9 cellular contexts compared by ENCODE assay signal in genomic region chr1:50080904-50081586, GRCh38. TPM values are rescaled to one million over a fixed set of nuclear protein-coding genes. Genes with fewer than 3 reads are reported as not detected.
DNase-seq lines count a peak whose midpoint lies in the region; ATAC-seq and TF ChIP-seq lines count a peak whose summit lies in the region.
"Had no signal": no experiment of that assay in that cellular context is flagged by ENCODE, and none has a peak within 500 bp of the region (broad histone marks: within the 10 kb centered on the region; RNA-seq: fewer than 3 reads in every experiment).

No MANE protein-coding gene starts in this region.

- no TSS peak for BruUV-seq in OCI-LY7 (replicated peaks; lab: Mats Ljungman, UMichigan)

- no peaks in the 10 kb centered on the region for H3K9me2 ChIP-seq in OCI-LY7 (ENCODE audit: insufficient read depth, low read length)

- no peak for ATAC-seq in omental fat pad (ENCODE audit: low FRiP score)
- no peak for ATAC-seq in GM19452 (IDR thresholded peaks at IDR 0.05; ENCODE audit: unreplicated experiment)

- CTCF ChIA-PET in OCI-LY7 (lab: Charles Lee; ENCODE audit: unreplicated experiment) = no interaction called here

- no peak overlapping the region for H3K27ac ChIP-seq in OCI-LY7 (ENCODE audit: low read depth, low read length, poor library complexity, severe bottlenecking)
- no peak overlapping the region for H3K27ac ChIP-seq in uterus

- TF ChIP-seq POLR2A in uterus (IDR thresholded peaks at IDR 0.05) = no peak

- H3K4me3 ChIP-seq in OCI-LY7 (ENCODE audit: low read depth, low read length, poor library complexity, severe bottlenecking) (no peak overlapping the region), uterus (no peak overlapping the region)

- H3K4me1 ChIP-seq in OCI-LY7 (ENCODE audit: insufficient read depth, low read length, poor library complexity, severe bottlenecking) = no peaks in the 10 kb centered on the region
- H3K4me1 ChIP-seq in uterus = no peaks in the 10 kb centered on the region

- no peaks in the 10 kb centered on the region for H4K20me1 ChIP-seq in OCI-LY7 (ENCODE audit: insufficient read depth, low read length)

- no peaks in the 10 kb centered on the region for H3K9me3 ChIP-seq in OCI-LY7 (ENCODE audit: low read length)
- no peaks in the 10 kb centered on the region for H3K9me3 ChIP-seq in uterus

- H3K4me2 ChIP-seq in OCI-LY7 (ENCODE audit: low read length) = no peak overlapping the region

- TF ChIP-seq CTCF in LNCAP (IDR thresholded peaks at IDR 0.05) = peak; percentile 63
- TF ChIP-seq CTCF in OCI-LY7 (conservative IDR thresholded peaks at IDR 0.05; ENCODE audit: low read length) = peak; percentile 74
- no peak for TF ChIP-seq CTCF in omental fat pad (IDR thresholded peaks at IDR 0.05)
- no peak for TF ChIP-seq CTCF in uterus (IDR thresholded peaks at IDR 0.05)

- POLR2A ChIA-PET in OCI-LY7 (lab: Charles Lee) = interaction anchor here (0.6 to 0.7 kb wide), 2 partner anchors 14 to 323 kb away, joined by 3 read pairs; no protein-coding TSS in a partner anchor

- H2AFZ ChIP-seq in OCI-LY7 (ENCODE audit: low read length) = no peak overlapping the region

- no peaks in the 10 kb centered on the region for H3K79me2 ChIP-seq in OCI-LY7 (ENCODE audit: insufficient read depth, low read depth, low read length)

- no peaks in the 10 kb centered on the region for H3K27me3 ChIP-seq in uterus

- H3K36me3 ChIP-seq in OCI-LY7 (ENCODE audit: insufficient read depth, low read length) (no peaks in the 10 kb centered on the region), uterus (no peaks in the 10 kb centered on the region)

- intact Hi-C loops in OCI-LY7 (cut with micrococcal nuclease; ENCODE audit: unreplicated experiment) (no loop called here), uterus (cut with DNase I; ENCODE audit: low total_unique reads) (no loop called here)

- DNase-seq in DMS79 (lab: John Stamatoyannopoulos, UW) = peak; percentile 13
- peak; percentile 4 for DNase-seq in OCI-LY7 (ENCODE audit: low spot score)
- peak; percentile 13 for DNase-seq in iPS-NIHi11 (ENCODE audit: low spot score)
- no peak for DNase-seq in activated T-cell treated with anti-CD3 and anti-CD28 coated beads for 4 hours
- no peak for DNase-seq in omental fat pad (ENCODE audit: low spot score)
- no peak for DNase-seq in uterus
- DNase-seq: IMR-90 had no signal

RNA-seq across cellular contexts. Expression of gene ELAVL4, which starts 27.7 kb away (rescaled TPM):
- not detected in 2 replicates for total RNA-seq in OCI-LY7 (2014; rRNA removed; shearing (Covaris generic))
- not detected in 2 replicates for total RNA-seq in OCI-LY7 (2022)
- total RNA-seq in omental fat pad = under 1 TPM in 1 of 4 donors, not detected in 3; 0.12 TPM
- 1 to 10 TPM in 1 of 4 donors, not detected in 3; 1.2 TPM for total RNA-seq in uterus
- total RNA-seq: IMR-90 had no signal

RNA-seq across cellular contexts. Expression of gene AGBL4, which starts 57.3 kb away (rescaled TPM):
- total RNA-seq in OCI-LY7 (2014; rRNA removed; shearing (Covaris generic)) = not detected in 2 replicates
- total RNA-seq in OCI-LY7 (2022) = not detected in 2 replicates
- 1 to 10 TPM in 1 of 4 donors, under 1 TPM in 3; 0.31 to 1.1 (median 0.50) TPM for total RNA-seq in omental fat pad
- 1 to 10 TPM in 1 of 4 donors, under 1 TPM in 1, not detected in 2; 0.85 to 1.9 TPM for total RNA-seq in uterus
- total RNA-seq: IMR-90 had no signal

Comparison
In these comparisons a context has a peak if more than half of its experiments do, and no peak if none do; other contexts are left out.
1. DNase-seq: peak in DMS79 (single experiment), OCI-LY7 (single experiment) and iPS-NIHi11 (single experiment); none in activated T-cell treated with anti-CD3 and anti-CD28 coated beads for 4 hours (single experiment), omental fat pad (single experiment) and uterus (0 of 2).
2. CTCF ChIP-seq: peak in LNCAP (single experiment) and OCI-LY7 (single experiment); none in omental fat pad (0 of 3) and uterus (0 of 4).